ENCODE assay signal across 19 cellular contexts in genomic region chr7:67764312-67764711, GRCh38.
"Had no signal": no experiment of that assay in that cellular context is flagged by ENCODE, and none has a peak within 500 bp of the region (broad histone marks: within the 10 kb centered on the region; RNA-seq: fewer than 3 reads in every experiment).

No MANE protein-coding gene starts in this region.

- H3K27ac ChIP-seq: right atrium auricular region, tibial artery, WERI-Rb-1 had no signal

- H3K4me1 ChIP-seq: right atrium auricular region, tibial artery had no signal

- ATAC-seq: activated CD8-positive, alpha-beta T cell treated with anti-CD3 and anti-CD28 coated beads for 36 hours; stimulated activated naive CD8-positive, alpha-beta T cell treated with anti-CD3 and anti-CD28 coated beads, Interleukin-15, amount 100 ng/mL, for 72 hours had no signal

- H3K4me3 ChIP-seq: right atrium auricular region, tibial artery had no signal

- H3K36me3 ChIP-seq: right atrium auricular region, tibial artery, WERI-Rb-1 had no signal

- H3K27me3 ChIP-seq: right atrium auricular region, tibial artery had no signal

- DNase-seq: activated CD4-positive, alpha-beta T cell treated with anti-CD3 and anti-CD28 coated beads, Interleukin-2, amount 10 ng/mL, durations not matched to agents 7 days and 5 days; activated CD4-positive, CD25-positive, alpha-beta regulatory T cell treated with anti-CD3 and anti-CD28 coated beads, Interleukin-2, amount 50 U/mL, for 72 hours; activated CD8-positive, alpha-beta T cell treated with anti-CD3 and anti-CD28 coated beads for 36 hours; activated gamma-delta T cell; activated naive CD4-positive, alpha-beta T cell treated with anti-CD3 and anti-CD28 coated beads, Interleukin-2, amount 50 U/mL, for 16 hours; anterior cingulate cortex; caudate nucleus; dermis blood vessel endothelial cell; effector CD8-positive, alpha-beta T cell; erythroblast; foreskin fibroblast; immature natural killer cell; occipital lobe; stimulated activated CD4-positive, alpha-beta T cell treated with anti-CD3 and anti-CD28 coated beads, Interleukin-12 subunit alpha, Interleukin-12 subunit beta, amount 100 ng/mL, for 4 hours; stimulated activated CD4-positive, alpha-beta T cell treated with anti-CD3 and anti-CD28 coated beads, Interleukin-4, amount 100 ng/mL, for 4 hours; stimulated activated naive CD8-positive, alpha-beta T cell treated with anti-CD3 and anti-CD28 coated beads, Interleukin-15, amount 100 ng/mL, for 72 hours; tibial artery; WERI-Rb-1 had no signal
